Comparison of ENCODE assay signal across 1 cellular context in the genomic region with DNA sequence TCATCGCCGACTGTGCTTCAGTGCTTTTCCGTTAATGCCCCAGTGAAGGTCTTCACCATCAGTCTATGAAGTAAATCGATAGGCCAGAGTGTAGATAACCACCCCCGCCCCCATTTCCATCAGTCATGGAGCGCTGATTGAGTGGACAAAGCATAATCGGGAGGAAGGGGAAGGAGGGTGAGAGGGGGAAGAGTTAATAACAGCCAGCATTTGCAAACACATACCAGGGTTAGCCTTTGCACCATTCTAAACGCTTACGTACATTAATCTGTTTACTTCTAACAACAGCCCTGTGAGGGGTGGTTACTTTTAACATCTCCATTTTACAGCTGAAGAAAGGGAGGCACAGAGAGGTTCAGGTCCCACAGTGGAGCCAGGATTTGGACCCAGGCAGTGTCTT.
TF ChIP-seq lines count a peak whose summit lies in the region.

No MANE protein-coding gene starts in this region.

TF ChIP-seq in WTC11, 78 proteins besides CTCF, POLR2A, EP300 and RAD21:
- TF ChIP-seq, protein P1, sequence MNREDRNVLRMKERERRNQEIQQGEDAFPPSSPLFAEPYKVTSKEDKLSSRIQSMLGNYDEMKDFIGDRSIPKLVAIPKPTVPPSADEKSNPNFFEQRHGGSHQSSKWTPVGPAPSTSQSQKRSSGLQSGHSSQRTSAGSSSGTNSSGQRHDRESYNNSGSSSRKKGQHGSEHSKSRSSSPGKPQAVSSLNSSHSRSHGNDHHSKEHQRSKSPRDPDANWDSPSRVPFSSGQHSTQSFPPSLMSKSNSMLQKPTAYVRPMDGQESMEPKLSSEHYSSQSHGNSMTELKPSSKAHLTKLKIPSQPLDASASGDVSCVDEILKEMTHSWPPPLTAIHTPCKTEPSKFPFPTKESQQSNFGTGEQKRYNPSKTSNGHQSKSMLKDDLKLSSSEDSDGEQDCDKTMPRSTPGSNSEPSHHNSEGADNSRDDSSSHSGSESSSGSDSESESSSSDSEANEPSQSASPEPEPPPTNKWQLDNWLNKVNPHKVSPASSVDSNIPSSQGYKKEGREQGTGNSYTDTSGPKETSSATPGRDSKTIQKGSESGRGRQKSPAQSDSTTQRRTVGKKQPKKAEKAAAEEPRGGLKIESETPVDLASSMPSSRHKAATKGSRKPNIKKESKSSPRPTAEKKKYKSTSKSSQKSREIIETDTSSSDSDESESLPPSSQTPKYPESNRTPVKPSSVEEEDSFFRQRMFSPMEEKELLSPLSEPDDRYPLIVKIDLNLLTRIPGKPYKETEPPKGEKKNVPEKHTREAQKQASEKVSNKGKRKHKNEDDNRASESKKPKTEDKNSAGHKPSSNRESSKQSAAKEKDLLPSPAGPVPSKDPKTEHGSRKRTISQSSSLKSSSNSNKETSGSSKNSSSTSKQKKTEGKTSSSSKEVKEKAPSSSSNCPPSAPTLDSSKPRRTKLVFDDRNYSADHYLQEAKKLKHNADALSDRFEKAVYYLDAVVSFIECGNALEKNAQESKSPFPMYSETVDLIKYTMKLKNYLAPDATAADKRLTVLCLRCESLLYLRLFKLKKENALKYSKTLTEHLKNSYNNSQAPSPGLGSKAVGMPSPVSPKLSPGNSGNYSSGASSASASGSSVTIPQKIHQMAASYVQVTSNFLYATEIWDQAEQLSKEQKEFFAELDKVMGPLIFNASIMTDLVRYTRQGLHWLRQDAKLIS (CRISPR knock-in tag; IDR thresholded peaks at IDR 0.05; ENCODE audit: borderline replicate concordance): no peak
- TF ChIP-seq NR3C1 (CRISPR knock-in tag; conservative IDR thresholded peaks at IDR 0.05; ENCODE audit: low read depth) (no peak), GTF2I (CRISPR knock-in tag; conservative IDR thresholded peaks at IDR 0.05) (no peak), RORB (CRISPR knock-in tag; IDR thresholded peaks at IDR 0.05) (no peak), MXD4 (CRISPR knock-in tag; IDR thresholded peaks at IDR 0.05; ENCODE audit: borderline replicate concordance) (no peak), ZNF138 (CRISPR knock-in tag; conservative IDR thresholded peaks at IDR 0.05) (no peak)
- TF ChIP-seq, protein P2, sequence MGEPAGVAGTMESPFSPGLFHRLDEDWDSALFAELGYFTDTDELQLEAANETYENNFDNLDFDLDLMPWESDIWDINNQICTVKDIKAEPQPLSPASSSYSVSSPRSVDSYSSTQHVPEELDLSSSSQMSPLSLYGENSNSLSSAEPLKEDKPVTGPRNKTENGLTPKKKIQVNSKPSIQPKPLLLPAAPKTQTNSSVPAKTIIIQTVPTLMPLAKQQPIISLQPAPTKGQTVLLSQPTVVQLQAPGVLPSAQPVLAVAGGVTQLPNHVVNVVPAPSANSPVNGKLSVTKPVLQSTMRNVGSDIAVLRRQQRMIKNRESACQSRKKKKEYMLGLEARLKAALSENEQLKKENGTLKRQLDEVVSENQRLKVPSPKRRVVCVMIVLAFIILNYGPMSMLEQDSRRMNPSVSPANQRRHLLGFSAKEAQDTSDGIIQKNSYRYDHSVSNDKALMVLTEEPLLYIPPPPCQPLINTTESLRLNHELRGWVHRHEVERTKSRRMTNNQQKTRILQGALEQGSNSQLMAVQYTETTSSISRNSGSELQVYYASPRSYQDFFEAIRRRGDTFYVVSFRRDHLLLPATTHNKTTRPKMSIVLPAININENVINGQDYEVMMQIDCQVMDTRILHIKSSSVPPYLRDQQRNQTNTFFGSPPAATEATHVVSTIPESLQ (CRISPR knock-in tag; IDR thresholded peaks at IDR 0.05): no peak
- TF ChIP-seq, protein P3, sequence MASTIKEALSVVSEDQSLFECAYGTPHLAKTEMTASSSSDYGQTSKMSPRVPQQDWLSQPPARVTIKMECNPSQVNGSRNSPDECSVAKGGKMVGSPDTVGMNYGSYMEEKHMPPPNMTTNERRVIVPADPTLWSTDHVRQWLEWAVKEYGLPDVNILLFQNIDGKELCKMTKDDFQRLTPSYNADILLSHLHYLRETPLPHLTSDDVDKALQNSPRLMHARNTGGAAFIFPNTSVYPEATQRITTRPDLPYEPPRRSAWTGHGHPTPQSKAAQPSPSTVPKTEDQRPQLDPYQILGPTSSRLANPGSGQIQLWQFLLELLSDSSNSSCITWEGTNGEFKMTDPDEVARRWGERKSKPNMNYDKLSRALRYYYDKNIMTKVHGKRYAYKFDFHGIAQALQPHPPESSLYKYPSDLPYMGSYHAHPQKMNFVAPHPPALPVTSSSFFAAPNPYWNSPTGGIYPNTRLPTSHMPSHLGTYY (CRISPR knock-in tag; IDR thresholded peaks at IDR 0.05): no peak
- TF ChIP-seq, protein P4, sequence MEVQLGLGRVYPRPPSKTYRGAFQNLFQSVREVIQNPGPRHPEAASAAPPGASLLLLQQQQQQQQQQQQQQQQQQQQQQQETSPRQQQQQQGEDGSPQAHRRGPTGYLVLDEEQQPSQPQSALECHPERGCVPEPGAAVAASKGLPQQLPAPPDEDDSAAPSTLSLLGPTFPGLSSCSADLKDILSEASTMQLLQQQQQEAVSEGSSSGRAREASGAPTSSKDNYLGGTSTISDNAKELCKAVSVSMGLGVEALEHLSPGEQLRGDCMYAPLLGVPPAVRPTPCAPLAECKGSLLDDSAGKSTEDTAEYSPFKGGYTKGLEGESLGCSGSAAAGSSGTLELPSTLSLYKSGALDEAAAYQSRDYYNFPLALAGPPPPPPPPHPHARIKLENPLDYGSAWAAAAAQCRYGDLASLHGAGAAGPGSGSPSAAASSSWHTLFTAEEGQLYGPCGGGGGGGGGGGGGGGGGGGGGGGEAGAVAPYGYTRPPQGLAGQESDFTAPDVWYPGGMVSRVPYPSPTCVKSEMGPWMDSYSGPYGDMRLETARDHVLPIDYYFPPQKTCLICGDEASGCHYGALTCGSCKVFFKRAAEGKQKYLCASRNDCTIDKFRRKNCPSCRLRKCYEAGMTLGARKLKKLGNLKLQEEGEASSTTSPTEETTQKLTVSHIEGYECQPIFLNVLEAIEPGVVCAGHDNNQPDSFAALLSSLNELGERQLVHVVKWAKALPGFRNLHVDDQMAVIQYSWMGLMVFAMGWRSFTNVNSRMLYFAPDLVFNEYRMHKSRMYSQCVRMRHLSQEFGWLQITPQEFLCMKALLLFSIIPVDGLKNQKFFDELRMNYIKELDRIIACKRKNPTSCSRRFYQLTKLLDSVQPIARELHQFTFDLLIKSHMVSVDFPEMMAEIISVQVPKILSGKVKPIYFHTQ (CRISPR knock-in tag; IDR thresholded peaks at IDR 0.05): no peak
